Comparison of ENCODE assay signal across 8 cellular contexts in genomic region chrX:37755073-37755472, GRCh38. TPM values are rescaled to one million over a fixed set of nuclear protein-coding genes. Genes with fewer than 3 reads are reported as not detected.
A peak's percentile ranks its signal among the peaks of the same experiment; 100 is the strongest.
DNase-seq lines count a peak whose midpoint lies in the region; ATAC-seq and TF ChIP-seq lines count a peak whose summit lies in the region.

No MANE protein-coding gene starts in this region.

- H3K9me3 ChIP-seq in left ventricle myocardium inferior (replicated peaks) (no peaks in the 10 kb centered on the region), Caco-2 (no peaks in the 10 kb centered on the region)

- H3K36me3 ChIP-seq in left ventricle myocardium inferior = no peaks in the 10 kb centered on the region
- H3K36me3 ChIP-seq in Caco-2 (ENCODE audit: control insufficient read depth, insufficient read depth, low read length) = no peaks in the 10 kb centered on the region

- ATAC-seq in Right ventricle myocardium inferior = peak; percentile 52
- ATAC-seq in HG02981 (IDR thresholded peaks at IDR 0.05; ENCODE audit: unreplicated experiment) = peak; percentile 95
- ATAC-seq in stimulated activated effector memory CD8-positive, alpha-beta T cell treated with anti-CD3 and anti-CD28 coated beads, Interleukin-12 subunit alpha, Interleukin-12 subunit beta, amount 100 ng/mL, for 72 hours = peak; percentile 80

- CTCF ChIA-PET in Caco-2 (lab: Charles Lee) = no interaction called here

- no peaks in the 10 kb centered on the region for H3K27me3 Mint-ChIP-seq in Caco-2 (ENCODE audit: insufficient read depth, unreplicated experiment)

- no peak overlapping the region for H3K27ac Mint-ChIP-seq in stimulated activated effector memory CD8-positive, alpha-beta T cell treated with anti-CD3 and anti-CD28 coated beads, Interleukin-12 subunit alpha, Interleukin-12 subunit beta, amount 100 ng/mL, for 72 hours
- H3K27ac Mint-ChIP-seq in Caco-2 (ENCODE audit: unreplicated experiment) = no peak overlapping the region

- H3K4me1 Mint-ChIP-seq in stimulated activated effector memory CD8-positive, alpha-beta T cell treated with anti-CD3 and anti-CD28 coated beads, Interleukin-12 subunit alpha, Interleukin-12 subunit beta, amount 100 ng/mL, for 72 hours = no peaks in the 10 kb centered on the region
- no peaks in the 10 kb centered on the region for H3K4me1 Mint-ChIP-seq in Caco-2 (ENCODE audit: low read depth, unreplicated experiment)

- H3K27ac ChIP-seq in left ventricle myocardium inferior (replicated peaks) = no peak overlapping the region

- TF ChIP-seq CTCF in left ventricle myocardium inferior (IDR thresholded peaks at IDR 0.05; ENCODE audit: borderline replicate concordance) = no peak
- no peak for TF ChIP-seq CTCF in Caco-2 (IDR thresholded peaks at IDR 0.05; ENCODE audit: insufficient read depth in 1 of 2, low read depth in 1 of 2, low read length in 1 of 2, severe bottlenecking in 1 of 2, unreplicated experiment in 1 of 2)

- BruUV-seq in Caco-2 (replicated peaks; lab: Mats Ljungman, UMichigan) = no TSS peak

- H3K36me3 Mint-ChIP-seq in stimulated activated effector memory CD8-positive, alpha-beta T cell treated with anti-CD3 and anti-CD28 coated beads, Interleukin-12 subunit alpha, Interleukin-12 subunit beta, amount 100 ng/mL, for 72 hours = no peaks in the 10 kb centered on the region
- no peaks in the 10 kb centered on the region for H3K36me3 Mint-ChIP-seq in Caco-2 (ENCODE audit: insufficient read depth, unreplicated experiment)

- POLR2A ChIA-PET in Caco-2 (lab: Charles Lee) = no interaction called here

- intact Hi-C loops in Right ventricle myocardium inferior (cut with DNase I) (no loop called here), left ventricle myocardium inferior (cut with micrococcal nuclease) (no loop called here), Caco-2 (cut with micrococcal nuclease; ENCODE audit: unreplicated experiment) (no loop called here)

- H3K4me1 ChIP-seq in left ventricle myocardium inferior (no peaks in the 10 kb centered on the region), Caco-2 (no peaks in the 10 kb centered on the region)

- H3K4me3 ChIP-seq in left ventricle myocardium inferior = no peak overlapping the region
- no peak overlapping the region for H3K4me3 ChIP-seq in Caco-2 (ENCODE audit: low read depth, low read length)

- H3K4me3 Mint-ChIP-seq in stimulated activated effector memory CD8-positive, alpha-beta T cell treated with anti-CD3 and anti-CD28 coated beads, Interleukin-12 subunit alpha, Interleukin-12 subunit beta, amount 100 ng/mL, for 72 hours = no peak overlapping the region
- H3K4me3 Mint-ChIP-seq in Caco-2 (ENCODE audit: unreplicated experiment) = no peak overlapping the region

- DNase-seq in Right ventricle myocardium inferior (ENCODE audit: missing footprints) (no peak), left ventricle myocardium inferior (no peak), RPMI8226 (peak; percentile 77), midbrain (lab: John Stamatoyannopoulos, UW) (no peak), Caco-2 (no peak), NCI-H774 (lab: John Stamatoyannopoulos, UW) (no peak)
- peak in 1 of 2 donors; percentile 49 for DNase-seq in stimulated activated effector memory CD8-positive, alpha-beta T cell treated with anti-CD3 and anti-CD28 coated beads, Interleukin-12 subunit alpha, Interleukin-12 subunit beta, amount 100 ng/mL, for 72 hours (ENCODE audit: low spot score in 2 of 2)

- no peaks in the 10 kb centered on the region for H3K27me3 ChIP-seq in left ventricle myocardium inferior (ENCODE audit: low read depth)
- no peaks in the 10 kb centered on the region for H3K27me3 ChIP-seq in Caco-2 (replicated peaks; ENCODE audit: control insufficient read depth, insufficient read depth, low read length)

- H3K9me3 Mint-ChIP-seq in stimulated activated effector memory CD8-positive, alpha-beta T cell treated with anti-CD3 and anti-CD28 coated beads, Interleukin-12 subunit alpha, Interleukin-12 subunit beta, amount 100 ng/mL, for 72 hours = no peaks in the 10 kb centered on the region
- H3K9me3 Mint-ChIP-seq in Caco-2 (ENCODE audit: unreplicated experiment) = no peaks in the 10 kb centered on the region

RNA-seq across cellular contexts. Expression of gene CYBB, which starts 24.8 kb away (rescaled TPM):
- 33.7 TPM for total RNA-seq in Right ventricle myocardium inferior
- total RNA-seq in left ventricle myocardium inferior = 18.7 TPM
- total RNA-seq in Caco-2 (2022) = 0.23 and 0.43 TPM in 2 replicates

Comparison
In these comparisons a context has a peak if more than half of its experiments do, and no peak if none do; other contexts are left out.
1. RNA of gene CYBB, which starts 24.8 kb away (total RNA-seq): 33.7 TPM in Right ventricle myocardium inferior (single experiment) and 18.7 TPM in left ventricle myocardium inferior (single experiment); 0.23 to 0.43 TPM in Caco-2; every median in the first group is over 10 times any median in the second.
2. Peak in every context shown above with its lines, with median percentiles within 50 percentile points of each other: ATAC-seq.